ENCODE assay signal across 8 cellular contexts in genomic region chr14:69398053-69398817, GRCh38. TPM values are rescaled to one million over a fixed set of nuclear protein-coding genes. Genes with fewer than 3 reads are reported as not detected.
DNase-seq lines count a peak whose midpoint lies in the region; ATAC-seq, FAIRE-seq and TF ChIP-seq lines count a peak whose summit lies in the region.

Gene ERH, minus strand, starts transcription at chr14:69398299. Its CDS starts 66 bp downstream, at chr14:69398233.
Gene SLC39A9, plus strand, starts transcription at chr14:69398692. Its CDS starts 678 bp downstream, at chr14:69399370.

- H3K36me3 ChIP-seq in kidney (ENCODE audit: control insufficient read depth in 1 of 2, insufficient read depth in 2 of 2, low read length in 2 of 2), result peaks cover 14 to 24% of the 10 kb centered on the region in 2 donors

- H3K4me1 Mint-ChIP-seq in chondrocyte (ENCODE audit: low read depth), result peaks cover 58% of the 10 kb centered on the region

- TF ChIP-seq CTCF in chondrocyte (IDR thresholded peaks at IDR 0.05) (no peak), kidney (IDR thresholded peaks at IDR 0.05; ENCODE audit: borderline replicate concordance, extremely low read depth, insufficient read depth) (no peak)

- peak; percentile 74 for FAIRE-seq in kidney (lab: Jason Lieb, UNC)

- H3K9me3 ChIP-seq in kidney (ENCODE audit: control insufficient read depth in 1 of 2, low read length in 2 of 2), result no peaks in the 10 kb centered on the region

- peak within 1 kb of the TSS; percentile 99 for H3K27ac Mint-ChIP-seq in chondrocyte (ENCODE audit: unreplicated experiment)

- H3K27me3 Mint-ChIP-seq in chondrocyte (ENCODE audit: low read depth), result no peaks in the 10 kb centered on the region

- H3K4me3 ChIP-seq in kidney (ENCODE audit: low read length in 2 of 2), result peak within 1 kb of the TSS; percentile 90 to 92

- peak; percentile 84 for TF ChIP-seq POLR2A in GM19193 (IDR thresholded peaks at IDR 0.05; ENCODE audit: extremely low read depth, insufficient read depth, insufficient read length)

- peaks cover 4 to 16% of the 10 kb centered on the region in 2 donors for H3K4me1 ChIP-seq in kidney (ENCODE audit: control insufficient read depth in 1 of 2, insufficient read depth in 1 of 2, low read depth in 1 of 2, low read length in 2 of 2)

- H3K36me3 Mint-ChIP-seq in chondrocyte (ENCODE audit: low read depth), result peaks cover 12% of the 10 kb centered on the region

- peak within 1 kb of the TSS; percentile 91 to 93 for H3K27ac ChIP-seq in kidney (ENCODE audit: low read depth in 2 of 2, low read length in 2 of 2)

- no peaks in the 10 kb centered on the region for H3K9me3 Mint-ChIP-seq in chondrocyte (ENCODE audit: low read depth)

- intact Hi-C loops in kidney (cut with DNase I), result no loop called here

- H3K9ac ChIP-seq in kidney (ENCODE audit: low read length in 2 of 2), result peak within 1 kb of the TSS; percentile 74 to 82

- DNase-seq in AML-193 (lab: John Stamatoyannopoulos, UW) (peak; percentile 95 to 99), NCI-H510A treated with DMSO at 0.1 percent for 48 hours (lab: John Stamatoyannopoulos, UW) (peak; percentile 99), chondrocyte (ENCODE audit: low spot score) (peak; percentile 96), kidney (peak; percentile 98)
- DNase-seq in activated CD4-positive, alpha-beta T cell treated with anti-CD3 and anti-CD28 coated beads for 24 hours (ENCODE audit: low read depth in 2 of 2), result peak; percentile 84 to 88
- DNase-seq in stimulated activated CD4-positive, alpha-beta T cell treated with anti-CD3 and anti-CD28 coated beads, Interleukin-15, amount 100 ng/mL, for 24 hours, result peak; percentile 96

- peak; percentile 88 for ATAC-seq in HG03439 (IDR thresholded peaks at IDR 0.05; ENCODE audit: unreplicated experiment)

- H3K4me3 Mint-ChIP-seq in chondrocyte (ENCODE audit: unreplicated experiment), result peak within 1 kb of the TSS; percentile 90

RNA-seq across cellular contexts. Expression of gene ERH, which starts in this region (rescaled TPM):
- total RNA-seq in chondrocyte (140 to 205 TPM (median 158 TPM) in 3 replicates), kidney (168 TPM)
- polyA plus RNA-seq in kidney (ENCODE audit: insufficient read depth, low read depth, low replicate concordance), result 193 TPM

RNA-seq across cellular contexts. Expression of gene SLC39A9, which starts in this region (rescaled TPM):
- 78.9 to 94.5 TPM (median 81.3 TPM) in 3 replicates for total RNA-seq in chondrocyte
- total RNA-seq in kidney, result 77.7 TPM
- polyA plus RNA-seq in kidney (ENCODE audit: insufficient read depth, low read depth, low replicate concordance), result 45.9 TPM

Comparison
In these comparisons a context has a peak if more than half of its experiments do, and no peak if none do; other contexts are left out.
1. Peak in every context shown above with its lines: DNase-seq, ATAC-seq, H3K4me3 ChIP-seq and H3K27ac ChIP-seq.